ENCODE assay signal across 1 cellular context in genomic region chr20:37407573-37408002, GRCh38.
TF ChIP-seq lines count a peak whose summit lies in the region.

No MANE protein-coding gene starts in this region.

TF ChIP-seq in HepG2, 621 proteins besides CTCF, POLR2A, EP300 and RAD21 (continued from another document and continues in another):
- no peak for TF ChIP-seq AHDC1 (CRISPR knock-in tag; IDR thresholded peaks at IDR 0.05; ENCODE audit: borderline replicate concordance)
- no peak for TF ChIP-seq KLF12 (CRISPR knock-in tag; IDR thresholded peaks at IDR 0.05; ENCODE audit: borderline replicate concordance)
- 0 out of 2 replicates have a peak, but pooled peaks have one; percentile 30 for TF ChIP-seq ZNF550 (CRISPR knock-in tag; IDR thresholded peaks at IDR 0.05; ENCODE audit: borderline replicate concordance)
- no peak for TF ChIP-seq ZBTB3 (CRISPR knock-in tag; IDR thresholded peaks at IDR 0.05; ENCODE audit: borderline replicate concordance, low read depth)
- no peak for TF ChIP-seq PHB2 (IDR thresholded peaks at IDR 0.05; ENCODE audit: partially characterized antibody)
- 0 out of 2 replicates have a peak, but pooled peaks have one; percentile 52 for TF ChIP-seq ZNF761 (CRISPR knock-in tag; conservative IDR thresholded peaks at IDR 0.05)
- TF ChIP-seq TBL1XR1 (IDR thresholded peaks at IDR 0.05; ENCODE audit: borderline replicate concordance, low read length, partially characterized antibody), result no peak
- no peak for TF ChIP-seq BATF2 (CRISPR knock-in tag; IDR thresholded peaks at IDR 0.05)
- peak; percentile 11; the same call in 1 of the 2 replicates for TF ChIP-seq ZNF274 (CRISPR knock-in tag; IDR thresholded peaks at IDR 0.05)
- no peak for TF ChIP-seq PHF20 (CRISPR knock-in tag; IDR thresholded peaks at IDR 0.05)
- no peak for TF ChIP-seq DMAP1 (CRISPR knock-in tag; IDR thresholded peaks at IDR 0.05)
- TF ChIP-seq ZNF781 (CRISPR knock-in tag; IDR thresholded peaks at IDR 0.05; ENCODE audit: borderline replicate concordance, not compliant biosample characterization), result no peak
- no peak for TF ChIP-seq ZNF34 (CRISPR knock-in tag; IDR thresholded peaks at IDR 0.05; ENCODE audit: borderline replicate concordance)
- no peak for TF ChIP-seq ZZZ3 (CRISPR knock-in tag; IDR thresholded peaks at IDR 0.05; ENCODE audit: borderline replicate concordance)
- TF ChIP-seq FOXO4 (CRISPR knock-in tag; conservative IDR thresholded peaks at IDR 0.05), result no peak
- TF ChIP-seq ZSCAN9 (CRISPR knock-in tag; IDR thresholded peaks at IDR 0.05; ENCODE audit: borderline replicate concordance), result no peak
- no peak for TF ChIP-seq SALL2 (CRISPR knock-in tag; IDR thresholded peaks at IDR 0.05)
- TF ChIP-seq ZNF205 (CRISPR knock-in tag; IDR thresholded peaks at IDR 0.05), result peak; percentile 28; the same call in 1 of the 2 replicates
- TF ChIP-seq SSRP1 (CRISPR knock-in tag; IDR thresholded peaks at IDR 0.05), result no peak
- TF ChIP-seq AGO2 (optimal IDR thresholded peaks at IDR 0.05; ENCODE audit: low read depth, low read length), result no peak
- TF ChIP-seq ZNF891 (CRISPR knock-in tag; IDR thresholded peaks at IDR 0.05), result peak; percentile 53; the same call in 1 of the 2 replicates
- no peak for TF ChIP-seq ZNF607 (CRISPR knock-in tag; IDR thresholded peaks at IDR 0.05; ENCODE audit: borderline replicate concordance)
- no peak for TF ChIP-seq GZF1 (CRISPR knock-in tag; IDR thresholded peaks at IDR 0.05)
- TF ChIP-seq ZNF543 (CRISPR knock-in tag; IDR thresholded peaks at IDR 0.05), result 0 out of 2 replicates have a peak, but pooled peaks have one; percentile 34
- TF ChIP-seq SAP130 (CRISPR knock-in tag; IDR thresholded peaks at IDR 0.05; ENCODE audit: low read depth), result peak; percentile 25; the same call in 1 of the 2 replicates
- TF ChIP-seq, protein P1, sequence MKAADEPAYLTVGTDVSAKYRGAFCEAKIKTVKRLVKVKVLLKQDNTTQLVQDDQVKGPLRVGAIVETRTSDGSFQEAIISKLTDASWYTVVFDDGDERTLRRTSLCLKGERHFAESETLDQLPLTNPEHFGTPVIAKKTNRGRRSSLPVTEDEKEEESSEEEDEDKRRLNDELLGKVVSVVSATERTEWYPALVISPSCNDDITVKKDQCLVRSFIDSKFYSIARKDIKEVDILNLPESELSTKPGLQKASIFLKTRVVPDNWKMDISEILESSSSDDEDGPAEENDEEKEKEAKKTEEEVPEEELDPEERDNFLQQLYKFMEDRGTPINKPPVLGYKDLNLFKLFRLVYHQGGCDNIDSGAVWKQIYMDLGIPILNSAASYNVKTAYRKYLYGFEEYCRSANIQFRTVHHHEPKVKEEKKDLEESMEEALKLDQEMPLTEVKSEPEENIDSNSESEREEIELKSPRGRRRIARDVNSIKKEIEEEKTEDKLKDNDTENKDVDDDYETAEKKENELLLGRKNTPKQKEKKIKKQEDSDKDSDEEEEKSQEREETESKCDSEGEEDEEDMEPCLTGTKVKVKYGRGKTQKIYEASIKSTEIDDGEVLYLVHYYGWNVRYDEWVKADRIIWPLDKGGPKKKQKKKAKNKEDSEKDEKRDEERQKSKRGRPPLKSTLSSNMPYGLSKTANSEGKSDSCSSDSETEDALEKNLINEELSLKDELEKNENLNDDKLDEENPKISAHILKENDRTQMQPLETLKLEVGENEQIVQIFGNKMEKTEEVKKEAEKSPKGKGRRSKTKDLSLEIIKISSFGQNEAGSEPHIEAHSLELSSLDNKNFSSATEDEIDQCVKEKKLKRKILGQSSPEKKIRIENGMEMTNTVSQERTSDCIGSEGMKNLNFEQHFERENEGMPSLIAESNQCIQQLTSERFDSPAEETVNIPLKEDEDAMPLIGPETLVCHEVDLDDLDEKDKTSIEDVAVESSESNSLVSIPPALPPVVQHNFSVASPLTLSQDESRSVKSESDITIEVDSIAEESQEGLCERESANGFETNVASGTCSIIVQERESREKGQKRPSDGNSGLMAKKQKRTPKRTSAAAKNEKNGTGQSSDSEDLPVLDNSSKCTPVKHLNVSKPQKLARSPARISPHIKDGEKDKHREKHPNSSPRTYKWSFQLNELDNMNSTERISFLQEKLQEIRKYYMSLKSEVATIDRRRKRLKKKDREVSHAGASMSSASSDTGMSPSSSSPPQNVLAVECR (CRISPR knock-in tag; IDR thresholded peaks at IDR 0.05; ENCODE audit: borderline replicate concordance), result no peak
- no peak for TF ChIP-seq E2F1 (CRISPR knock-in tag; IDR thresholded peaks at IDR 0.05)
- no peak for TF ChIP-seq SKI (IDR thresholded peaks at IDR 0.05; ENCODE audit: partially characterized antibody)
- TF ChIP-seq ZNF629 (CRISPR knock-in tag; conservative IDR thresholded peaks at IDR 0.05), result no peak
- TF ChIP-seq NR1H2 (CRISPR knock-in tag; IDR thresholded peaks at IDR 0.05; ENCODE audit: borderline replicate concordance, low read depth), result no peak
- TF ChIP-seq ZNF883 (CRISPR knock-in tag; IDR thresholded peaks at IDR 0.05; ENCODE audit: not compliant biosample characterization), result no peak
- no peak for TF ChIP-seq HOMEZ (CRISPR knock-in tag; IDR thresholded peaks at IDR 0.05; ENCODE audit: low read depth)
- TF ChIP-seq MYNN (CRISPR knock-in tag; IDR thresholded peaks at IDR 0.05; ENCODE audit: low read depth), result no peak
- no peak for TF ChIP-seq ARNT (IDR thresholded peaks at IDR 0.05)
- TF ChIP-seq, protein P2, sequence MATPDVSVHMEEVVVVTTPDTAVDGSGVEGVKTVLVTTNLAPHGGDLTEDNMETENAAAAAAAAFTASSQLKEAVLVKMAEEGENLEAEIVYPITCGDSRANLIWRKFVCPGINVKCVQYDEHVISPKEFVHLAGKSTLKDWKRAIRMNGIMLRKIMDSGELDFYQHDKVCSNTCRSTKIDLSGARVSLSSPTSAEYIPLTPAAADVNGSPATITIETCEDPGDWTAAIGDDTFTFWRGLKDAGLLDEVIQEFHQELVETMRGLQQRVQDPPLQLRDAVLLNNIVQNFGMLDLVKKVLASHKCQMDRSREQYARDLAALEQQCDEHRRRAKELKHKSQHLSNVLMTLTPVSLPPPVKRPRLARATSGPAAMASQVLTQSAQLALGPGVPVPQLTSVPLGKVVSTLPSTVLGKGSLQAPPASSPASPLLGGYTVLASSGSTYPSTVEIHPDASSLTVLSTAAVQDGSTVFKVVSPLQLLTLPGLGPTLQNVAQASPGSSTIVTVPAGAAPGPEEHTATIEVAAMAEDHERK (CRISPR knock-in tag; IDR thresholded peaks at IDR 0.05; ENCODE audit: low read depth), result no peak
- TF ChIP-seq GTF3A (CRISPR knock-in tag; conservative IDR thresholded peaks at IDR 0.05), result peak; percentile 77; the same call in 1 of the 2 replicates
- peak; percentile 49 for TF ChIP-seq KDM2A (CRISPR knock-in tag; IDR thresholded peaks at IDR 0.05; ENCODE audit: borderline replicate concordance, low read depth)
- TF ChIP-seq, protein P3, sequence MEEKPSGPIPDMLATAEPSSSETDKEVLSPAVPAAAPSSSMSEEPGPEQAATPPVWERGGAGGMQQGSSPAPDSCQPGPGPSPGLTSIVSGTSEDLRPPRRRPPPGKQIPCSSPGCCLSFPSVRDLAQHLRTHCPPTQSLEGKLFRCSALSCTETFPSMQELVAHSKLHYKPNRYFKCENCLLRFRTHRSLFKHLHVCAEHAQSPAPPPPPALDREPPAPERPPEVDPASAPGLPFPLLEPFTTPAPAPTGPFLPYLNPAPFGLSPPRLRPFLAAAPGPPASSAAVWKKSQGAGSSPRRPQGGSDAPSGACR (CRISPR knock-in tag; IDR thresholded peaks at IDR 0.05), result no peak
- TF ChIP-seq ZNF768 (CRISPR knock-in tag; IDR thresholded peaks at IDR 0.05), result peak; percentile 21; the same call in 1 of the 2 replicates
- TF ChIP-seq NFATC3 (CRISPR knock-in tag; IDR thresholded peaks at IDR 0.05), result no peak
- TF ChIP-seq ZNF749 (CRISPR knock-in tag; IDR thresholded peaks at IDR 0.05; ENCODE audit: borderline replicate concordance), result no peak
- 0 out of 2 replicates have a peak, but pooled peaks have one; percentile 15 for TF ChIP-seq NFIB (CRISPR knock-in tag; IDR thresholded peaks at IDR 0.05; ENCODE audit: borderline replicate concordance)
- no peak for TF ChIP-seq ZKSCAN1 (IDR thresholded peaks at IDR 0.05; ENCODE audit: low read length)
- TF ChIP-seq ZNF441 (CRISPR knock-in tag; IDR thresholded peaks at IDR 0.05; ENCODE audit: borderline replicate concordance), result no peak
- no peak for TF ChIP-seq ZNF24 (IDR thresholded peaks at IDR 0.05)
- TF ChIP-seq DR1 (CRISPR knock-in tag; IDR thresholded peaks at IDR 0.05), result no peak
- no peak for TF ChIP-seq CBX1 (IDR thresholded peaks at IDR 0.05; ENCODE audit: low read depth)
- TF ChIP-seq HMG20A (CRISPR knock-in tag; IDR thresholded peaks at IDR 0.05; ENCODE audit: borderline replicate concordance), result no peak
- peak; percentile 42; the same call in 1 of the 2 replicates for TF ChIP-seq ZNF230 (CRISPR knock-in tag; IDR thresholded peaks at IDR 0.05)
- no peak for TF ChIP-seq THYN1 (CRISPR knock-in tag; IDR thresholded peaks at IDR 0.05; ENCODE audit: borderline replicate concordance, low read depth)
- TF ChIP-seq NBN (conservative IDR thresholded peaks at IDR 0.05), result no peak
- TF ChIP-seq ZNF264 (CRISPR knock-in tag; IDR thresholded peaks at IDR 0.05), result no peak
- no peak for TF ChIP-seq ARNT2 (CRISPR knock-in tag; IDR thresholded peaks at IDR 0.05; ENCODE audit: low read depth)
- no peak for TF ChIP-seq ZNF569 (CRISPR knock-in tag; IDR thresholded peaks at IDR 0.05; ENCODE audit: borderline replicate concordance)
- no peak for TF ChIP-seq ZKSCAN8 (CRISPR knock-in tag; IDR thresholded peaks at IDR 0.05; ENCODE audit: borderline replicate concordance)
- no peak for TF ChIP-seq GATA4 (IDR thresholded peaks at IDR 0.05; ENCODE audit: borderline replicate concordance, low read depth)
- no peak for TF ChIP-seq RORA (CRISPR knock-in tag; IDR thresholded peaks at IDR 0.05)
